14 cellular contexts compared by ENCODE assay signal in the genomic region with DNA sequence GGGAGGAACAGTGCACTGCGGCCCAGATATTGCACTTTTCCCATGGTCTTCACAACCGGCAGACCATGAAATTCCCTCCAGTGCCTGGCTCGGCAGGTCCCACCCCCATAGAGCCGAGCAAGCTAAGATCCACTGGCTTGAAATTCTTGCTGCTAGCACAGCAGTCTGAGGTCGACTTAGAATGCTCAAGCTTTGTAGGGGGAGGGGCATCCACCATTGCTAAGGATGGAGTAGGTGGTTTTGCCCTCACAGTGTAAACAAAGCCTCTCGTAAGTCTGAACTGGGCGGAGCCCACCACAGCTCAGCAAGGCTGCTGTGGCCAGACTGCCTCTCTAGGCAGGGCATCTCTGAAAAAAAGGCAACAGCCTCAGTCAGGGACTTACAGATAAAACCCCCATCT.
A peak's percentile ranks its signal among the peaks of the same experiment; 100 is the strongest.
DNase-seq lines count a peak whose midpoint lies in the region; ATAC-seq and TF ChIP-seq lines count a peak whose summit lies in the region.
"Had no signal": no experiment of that assay in that cellular context is flagged by ENCODE, and none has a peak within 500 bp of the region (broad histone marks: within the 10 kb centered on the region; RNA-seq: fewer than 3 reads in every experiment).

No MANE protein-coding gene starts in this region.

- H2BK120ac ChIP-seq in neuronal stem cell (ENCODE audit: low read depth, low read length) = no peak overlapping the region

- peak overlapping the region; percentile 43 for H2AK5ac ChIP-seq in neuronal stem cell (ENCODE audit: low read depth, low read length)

- no peak overlapping the region for H3K14ac ChIP-seq in neuronal stem cell (ENCODE audit: low read length)

- H3K36me3 Mint-ChIP-seq in type B pancreatic cell = peaks cover 3% of the 10 kb centered on the region
- H3K36me3 Mint-ChIP-seq: CD14-positive monocyte; stimulated activated effector memory CD8-positive, alpha-beta T cell treated with anti-CD3 and anti-CD28 coated beads, Interleukin-12 subunit alpha, Interleukin-12 subunit beta, amount 100 ng/mL, for 72 hours had no signal

- no peak overlapping the region for H4K8ac ChIP-seq in neuronal stem cell (ENCODE audit: low read depth, low read length)

- H3K4me1 Mint-ChIP-seq in type B pancreatic cell (ENCODE audit: unreplicated experiment) = no peaks in the 10 kb centered on the region
- H3K4me1 Mint-ChIP-seq: CD14-positive monocyte; stimulated activated effector memory CD8-positive, alpha-beta T cell treated with anti-CD3 and anti-CD28 coated beads, Interleukin-12 subunit alpha, Interleukin-12 subunit beta, amount 100 ng/mL, for 72 hours had no signal

- in situ Hi-C loops in Panc1 (cut with HindIII; ENCODE audit: low pct_unique_long_range_greater_than_20kb, low sequenced_read_pairs) = no loop called here

- H2BK12ac ChIP-seq in neuronal stem cell (ENCODE audit: low read length) = no peak overlapping the region

- no peak overlapping the region for H3K4ac ChIP-seq in neuronal stem cell (ENCODE audit: low read length)

- H3K4me2 ChIP-seq in neuronal stem cell (ENCODE audit: insufficient read depth, low read length, poor library complexity, severe bottlenecking) = peak overlapping the region; percentile 25

- WGBS in neuronal stem cell (ENCODE audit: extremely low coverage in 2 of 2, insufficient read length in 2 of 2, insufficient replicate concordance in 1 of 2), 2 donors = no CpG with 5 or more reads among the region's 7 CpGs

- H3K79me1 ChIP-seq in neuronal stem cell (ENCODE audit: low read depth, low read length) = peaks cover 2% of the 10 kb centered on the region

- H2BK5ac ChIP-seq in neuronal stem cell (ENCODE audit: low read length) = no peak overlapping the region

- POLR2A ChIA-PET in HEK293 (lab: Yijun Ruan, JAX) = interaction anchor here (0.7 to 1.7 kb wide), 2 partner anchors 9 to 156 kb away, joined by 3 to 6 read pairs; partner anchors contain the start of gene FRMD5
- POLR2A ChIA-PET in Panc1 (lab: Charles Lee) = no interaction called here

- no peak overlapping the region for H2BK15ac ChIP-seq in neuronal stem cell (ENCODE audit: low read length)

- no peak overlapping the region for H3K23ac ChIP-seq in neuronal stem cell (ENCODE audit: low read depth, low read length, poor library complexity)

- H3K36me3 ChIP-seq in HEK293 (ENCODE audit: control insufficient read depth in 2 of 2, insufficient read depth in 1 of 2, low read length in 2 of 2) = no peaks in the 10 kb centered on the region
- no peaks in the 10 kb centered on the region for H3K36me3 ChIP-seq in Panc1 (ENCODE audit: control insufficient read depth, insufficient read depth, low read length)
- no peaks in the 10 kb centered on the region for H3K36me3 ChIP-seq in neuronal stem cell (replicated peaks in 1 of 2; ENCODE audit: control insufficient read depth in 2 of 2, insufficient read depth in 2 of 2, low read length in 2 of 2)
- H3K36me3 ChIP-seq: gastrocnemius medialis had no signal

- CTCF ChIA-PET in HEK293 (lab: Yijun Ruan, JAX) = interaction anchor here (0.6 kb wide), 1 partner anchor 69 kb away, joined by 3 read pairs; no protein-coding TSS in a partner anchor
- CTCF ChIA-PET in Panc1 (lab: Charles Lee) = no interaction called here

- TF ChIP-seq CTCF in HEK293 (tag by site-specific recombination; IDR thresholded peaks at IDR 0.05) = no peak
- no peak for TF ChIP-seq CTCF in Panc1 (IDR thresholded peaks at IDR 0.05)
- no peak for TF ChIP-seq CTCF in type B pancreatic cell (conservative IDR thresholded peaks at IDR 0.05)

- BruUV-seq in Panc1 (replicated peaks; lab: Mats Ljungman, UMichigan) = no TSS peak

- intact Hi-C loops in Panc1 (cut with micrococcal nuclease; ENCODE audit: unreplicated experiment) = no loop called here

- H3K9me3 ChIP-seq in HEK293 (ENCODE audit: control insufficient read depth, insufficient read depth, low read depth, low read length) (no peaks in the 10 kb centered on the region), Panc1 (ENCODE audit: control insufficient read depth, insufficient read depth, low read depth, low read length) (no peaks in the 10 kb centered on the region), neuronal stem cell (replicated peaks in 1 of 2; ENCODE audit: control insufficient read depth in 2 of 2, insufficient read depth in 1 of 2, low read depth in 1 of 2, low read length in 2 of 2) (no peaks in the 10 kb centered on the region)
- H3K9me3 ChIP-seq: gastrocnemius medialis had no signal

- DNase-seq in Panc1 (ENCODE audit: low read depth, low spot score) = no peak
- DNase-seq in fibroblast of peridontal ligament (ENCODE audit: extremely low read depth) = peak; percentile 63
- DNase-seq in neuronal stem cell (ENCODE audit: low spot score) = peak; percentile 35
- DNase-seq in type B pancreatic cell (ENCODE audit: extremely low spot score, unreplicated experiment) = no peak
- no peak for DNase-seq in GM19238 (ENCODE audit: insufficient read length, low spot score)
- DNase-seq: gastrocnemius medialis, NCI-H2029 treated with DMSO at 0.1 percent for 48 hours had no signal

- peaks cover 4% of the 10 kb centered on the region for H3K27me3 Mint-ChIP-seq in type B pancreatic cell

- peak overlapping the region; percentile 37; the same call in 1 of the 2 replicates for H3K27ac ChIP-seq in HEK293 (ENCODE audit: extremely low read depth, low read depth, low read length)
- no peak overlapping the region for H3K27ac ChIP-seq in Panc1 (ENCODE audit: low read length)
- no peak overlapping the region for H3K27ac ChIP-seq in neuronal stem cell (replicated peaks; ENCODE audit: low read length)
- H3K27ac ChIP-seq: gastrocnemius medialis, SK-N-MC had no signal

- H3K9me3 Mint-ChIP-seq in type B pancreatic cell = peaks cover 5% of the 10 kb centered on the region
- H3K9me3 Mint-ChIP-seq: stimulated activated effector memory CD8-positive, alpha-beta T cell treated with anti-CD3 and anti-CD28 coated beads, Interleukin-12 subunit alpha, Interleukin-12 subunit beta, amount 100 ng/mL, for 72 hours had no signal

- no peak overlapping the region for H4K91ac ChIP-seq in neuronal stem cell (ENCODE audit: low read depth, low read length, poor library complexity)

- H3K18ac ChIP-seq in neuronal stem cell (ENCODE audit: low read length) = peak overlapping the region; percentile 28

- no peak overlapping the region for H3K27ac Mint-ChIP-seq in type B pancreatic cell
- H3K27ac Mint-ChIP-seq: stimulated activated effector memory CD8-positive, alpha-beta T cell treated with anti-CD3 and anti-CD28 coated beads, Interleukin-12 subunit alpha, Interleukin-12 subunit beta, amount 100 ng/mL, for 72 hours had no signal

- H2AFZ ChIP-seq in neuronal stem cell (ENCODE audit: low read length) = peak overlapping the region; percentile 93

- H3K4me1 ChIP-seq in HEK293 (ENCODE audit: control insufficient read depth, insufficient read depth, low read length) (no peaks in the 10 kb centered on the region), Panc1 (ENCODE audit: control insufficient read depth, insufficient read depth, low read length) (peaks cover 3% of the 10 kb centered on the region; the same call in 1 of the 2 replicates), neuronal stem cell (ENCODE audit: control insufficient read depth in 2 of 2, insufficient read depth in 1 of 2, low read depth in 1 of 2, low read length in 2 of 2) (peaks cover 6 to 7% of the 10 kb centered on the region in 2 donors)

- H3K4me3 ChIP-seq in HEK293 (ENCODE audit: low read depth, low read length) (peak overlapping the region; percentile 32), Panc1 (ENCODE audit: low read depth in 2 of 2, low read length in 2 of 2) (peak overlapping the region in 1 of 2 experiments; percentile 16; a peak in 2 of 4 replicates), neuronal stem cell (ENCODE audit: low read length in 2 of 2) (peak overlapping the region in 1 of 2 donors; percentile 43)
- H3K4me3 ChIP-seq: gastrocnemius medialis, SK-N-MC had no signal

- no peak overlapping the region for H3K4me3 Mint-ChIP-seq in type B pancreatic cell
- H3K4me3 Mint-ChIP-seq: CD14-positive monocyte; stimulated activated effector memory CD8-positive, alpha-beta T cell treated with anti-CD3 and anti-CD28 coated beads, Interleukin-12 subunit alpha, Interleukin-12 subunit beta, amount 100 ng/mL, for 72 hours had no signal

- no peaks in the 10 kb centered on the region for H3K27me3 ChIP-seq in Panc1 (ENCODE audit: control insufficient read depth, insufficient read depth, low read length)
- peaks cover 0 to 1% (median 0%) of the 10 kb centered on the region in 3 experiments for H3K27me3 ChIP-seq in neuronal stem cell (ENCODE audit: control insufficient read depth in 3 of 3, insufficient read depth in 3 of 3, low read depth in 1 of 3, low read length in 3 of 3)
- H3K27me3 ChIP-seq: gastrocnemius medialis had no signal

- H3K9ac ChIP-seq in neuronal stem cell (ENCODE audit: low read depth, low read length, poor library complexity) = peak overlapping the region; percentile 38

- ATAC-seq in Panc1 (peak; percentile 81), GM19467 (IDR thresholded peaks at IDR 0.05; ENCODE audit: unreplicated experiment) (no peak), HG03045 (IDR thresholded peaks at IDR 0.05; ENCODE audit: unreplicated experiment) (no peak)
- ATAC-seq: activated CD4-positive, CD25-positive, alpha-beta regulatory T cell treated with anti-CD3 and anti-CD28 coated beads, Interleukin-2, amount 50 U/mL, for 24 hours; gastrocnemius medialis; stimulated activated effector memory CD8-positive, alpha-beta T cell treated with anti-CD3 and anti-CD28 coated beads, Interleukin-12 subunit alpha, Interleukin-12 subunit beta, amount 100 ng/mL, for 72 hours had no signal

TF ChIP-seq in HEK293, 187 proteins besides CTCF, POLR2A, EP300 and RAD21 (continues in another document):
- TF ChIP-seq ZFHX2 (tag by site-specific recombination; conservative IDR thresholded peaks at IDR 0.05) = peak; percentile 52
- no peak for TF ChIP-seq ZBTB8A (tag by site-specific recombination; IDR thresholded peaks at IDR 0.05)
- TF ChIP-seq ZNF521 (tag by site-specific recombination; IDR thresholded peaks at IDR 0.05) = no peak
- TF ChIP-seq ZNF561 (tag by site-specific recombination; IDR thresholded peaks at IDR 0.05; ENCODE audit: borderline replicate concordance) = no peak
- no peak for TF ChIP-seq ZFP3 (tag by site-specific recombination; IDR thresholded peaks at IDR 0.05; ENCODE audit: low read depth)
- TF ChIP-seq KLF1 (tag by site-specific recombination; IDR thresholded peaks at IDR 0.05) = peak; percentile 23; the same call in 1 of the 2 replicates
- no peak for TF ChIP-seq ZNF362 (tag by site-specific recombination; IDR thresholded peaks at IDR 0.05)
- peak; percentile 98 for TF ChIP-seq ZSCAN16 (tag by site-specific recombination; IDR thresholded peaks at IDR 0.05)

Comparison
In these comparisons a context has a peak if more than half of its experiments do, and no peak if none do; other contexts are left out.
1. DNase-seq: peak in fibroblast of peridontal ligament (single experiment) and neuronal stem cell (single experiment); none in Panc1 (single experiment), type B pancreatic cell (single experiment) and GM19238 (single experiment).